ENCODE assay signal across 1 cellular context in the genomic region with DNA sequence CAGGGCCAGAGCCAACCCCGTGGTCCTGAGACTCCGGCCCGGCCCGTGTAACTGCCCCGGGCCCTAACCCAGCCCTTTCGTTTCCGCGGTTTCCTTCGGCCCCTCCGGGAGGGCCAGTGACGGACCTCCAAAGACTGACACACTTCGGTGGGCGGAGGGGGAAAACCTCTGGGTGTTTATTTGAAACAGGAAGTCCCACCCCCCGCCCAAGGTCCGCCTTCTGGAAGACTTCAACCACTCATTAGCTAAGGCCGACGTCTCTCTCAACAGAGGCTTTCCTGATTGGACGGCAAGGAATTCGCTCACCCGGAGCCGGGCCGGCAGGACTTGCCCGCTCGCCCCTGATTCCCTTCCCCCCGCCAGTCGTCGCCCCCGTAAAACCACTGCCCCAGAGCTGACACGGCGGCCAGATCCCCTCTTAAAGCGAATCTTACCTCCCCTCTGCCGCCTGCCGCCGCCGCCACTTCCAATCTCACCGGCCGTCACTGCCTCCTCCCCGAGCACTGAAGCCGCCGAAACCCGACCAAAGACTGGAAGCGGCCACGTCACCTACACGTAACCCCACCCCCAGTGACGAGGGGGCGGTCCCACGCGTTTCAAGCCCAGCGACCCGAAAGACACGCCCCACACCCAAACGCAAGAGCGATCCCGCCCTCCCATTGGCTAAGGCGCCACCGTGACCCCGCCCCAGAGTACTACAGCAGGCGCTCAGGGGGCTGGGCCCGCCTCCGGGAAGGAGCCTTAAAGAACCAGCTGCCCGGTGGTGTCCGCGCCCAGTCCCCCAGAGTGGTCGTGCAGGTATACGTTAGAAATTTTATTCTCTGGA.
TF ChIP-seq lines count a peak whose summit lies in the region.

A gene with protein sequence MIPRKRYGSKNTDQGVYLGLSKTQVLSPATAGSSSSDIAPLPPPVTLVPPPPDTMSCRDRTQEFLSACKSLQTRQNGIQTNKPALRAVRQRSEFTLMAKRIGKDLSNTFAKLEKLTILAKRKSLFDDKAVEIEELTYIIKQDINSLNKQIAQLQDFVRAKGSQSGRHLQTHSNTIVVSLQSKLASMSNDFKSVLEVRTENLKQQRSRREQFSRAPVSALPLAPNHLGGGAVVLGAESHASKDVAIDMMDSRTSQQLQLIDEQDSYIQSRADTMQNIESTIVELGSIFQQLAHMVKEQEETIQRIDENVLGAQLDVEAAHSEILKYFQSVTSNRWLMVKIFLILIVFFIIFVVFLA (minus strand): TSS at position 532 of the 826 bp plus-strand sequence. CDS start 808 bp downstream, outside the sequence.

TF ChIP-seq in HepG2, 621 proteins besides CTCF, POLR2A, EP300 and RAD21 (continued from another document and continues in another):
- TF ChIP-seq, protein P1, sequence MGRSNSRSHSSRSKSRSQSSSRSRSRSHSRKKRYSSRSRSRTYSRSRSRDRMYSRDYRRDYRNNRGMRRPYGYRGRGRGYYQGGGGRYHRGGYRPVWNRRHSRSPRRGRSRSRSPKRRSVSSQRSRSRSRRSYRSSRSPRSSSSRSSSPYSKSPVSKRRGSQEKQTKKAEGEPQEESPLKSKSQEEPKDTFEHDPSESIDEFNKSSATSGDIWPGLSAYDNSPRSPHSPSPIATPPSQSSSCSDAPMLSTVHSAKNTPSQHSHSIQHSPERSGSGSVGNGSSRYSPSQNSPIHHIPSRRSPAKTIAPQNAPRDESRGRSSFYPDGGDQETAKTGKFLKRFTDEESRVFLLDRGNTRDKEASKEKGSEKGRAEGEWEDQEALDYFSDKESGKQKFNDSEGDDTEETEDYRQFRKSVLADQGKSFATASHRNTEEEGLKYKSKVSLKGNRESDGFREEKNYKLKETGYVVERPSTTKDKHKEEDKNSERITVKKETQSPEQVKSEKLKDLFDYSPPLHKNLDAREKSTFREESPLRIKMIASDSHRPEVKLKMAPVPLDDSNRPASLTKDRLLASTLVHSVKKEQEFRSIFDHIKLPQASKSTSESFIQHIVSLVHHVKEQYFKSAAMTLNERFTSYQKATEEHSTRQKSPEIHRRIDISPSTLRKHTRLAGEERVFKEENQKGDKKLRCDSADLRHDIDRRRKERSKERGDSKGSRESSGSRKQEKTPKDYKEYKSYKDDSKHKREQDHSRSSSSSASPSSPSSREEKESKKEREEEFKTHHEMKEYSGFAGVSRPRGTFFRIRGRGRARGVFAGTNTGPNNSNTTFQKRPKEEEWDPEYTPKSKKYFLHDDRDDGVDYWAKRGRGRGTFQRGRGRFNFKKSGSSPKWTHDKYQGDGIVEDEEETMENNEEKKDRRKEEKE (IDR thresholded peaks at IDR 0.05), result no peak
- peak; percentile 69; the same call in 1 of the 2 replicates for TF ChIP-seq ZNF709 (CRISPR knock-in tag; IDR thresholded peaks at IDR 0.05)
- no peak; the same call in 1 of the 2 replicates for TF ChIP-seq HOXA5 (CRISPR knock-in tag; IDR thresholded peaks at IDR 0.05)
- peak; percentile 53 for TF ChIP-seq KMT2B (CRISPR knock-in tag; IDR thresholded peaks at IDR 0.05)
- no peak for TF ChIP-seq ZFP62 (CRISPR knock-in tag; IDR thresholded peaks at IDR 0.05)
- TF ChIP-seq, protein P2, sequence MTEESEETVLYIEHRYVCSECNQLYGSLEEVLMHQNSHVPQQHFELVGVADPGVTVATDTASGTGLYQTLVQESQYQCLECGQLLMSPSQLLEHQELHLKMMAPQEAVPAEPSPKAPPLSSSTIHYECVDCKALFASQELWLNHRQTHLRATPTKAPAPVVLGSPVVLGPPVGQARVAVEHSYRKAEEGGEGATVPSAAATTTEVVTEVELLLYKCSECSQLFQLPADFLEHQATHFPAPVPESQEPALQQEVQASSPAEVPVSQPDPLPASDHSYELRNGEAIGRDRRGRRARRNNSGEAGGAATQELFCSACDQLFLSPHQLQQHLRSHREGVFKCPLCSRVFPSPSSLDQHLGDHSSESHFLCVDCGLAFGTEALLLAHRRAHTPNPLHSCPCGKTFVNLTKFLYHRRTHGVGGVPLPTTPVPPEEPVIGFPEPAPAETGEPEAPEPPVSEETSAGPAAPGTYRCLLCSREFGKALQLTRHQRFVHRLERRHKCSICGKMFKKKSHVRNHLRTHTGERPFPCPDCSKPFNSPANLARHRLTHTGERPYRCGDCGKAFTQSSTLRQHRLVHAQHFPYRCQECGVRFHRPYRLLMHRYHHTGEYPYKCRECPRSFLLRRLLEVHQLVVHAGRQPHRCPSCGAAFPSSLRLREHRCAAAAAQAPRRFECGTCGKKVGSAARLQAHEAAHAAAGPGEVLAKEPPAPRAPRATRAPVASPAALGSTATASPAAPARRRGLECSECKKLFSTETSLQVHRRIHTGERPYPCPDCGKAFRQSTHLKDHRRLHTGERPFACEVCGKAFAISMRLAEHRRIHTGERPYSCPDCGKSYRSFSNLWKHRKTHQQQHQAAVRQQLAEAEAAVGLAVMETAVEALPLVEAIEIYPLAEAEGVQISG (CRISPR knock-in tag; IDR thresholded peaks at IDR 0.05), result peak; percentile 58; the same call in 1 of the 2 replicates
- peak; percentile 63; the same call in 1 of the 2 replicates for TF ChIP-seq IRF2 (CRISPR knock-in tag; IDR thresholded peaks at IDR 0.05)
- peak; percentile 64; the same call in 1 of the 2 replicates for TF ChIP-seq SIN3A (IDR thresholded peaks at IDR 0.05; ENCODE audit: borderline replicate concordance, low read depth, low read length)
- TF ChIP-seq, protein P3, sequence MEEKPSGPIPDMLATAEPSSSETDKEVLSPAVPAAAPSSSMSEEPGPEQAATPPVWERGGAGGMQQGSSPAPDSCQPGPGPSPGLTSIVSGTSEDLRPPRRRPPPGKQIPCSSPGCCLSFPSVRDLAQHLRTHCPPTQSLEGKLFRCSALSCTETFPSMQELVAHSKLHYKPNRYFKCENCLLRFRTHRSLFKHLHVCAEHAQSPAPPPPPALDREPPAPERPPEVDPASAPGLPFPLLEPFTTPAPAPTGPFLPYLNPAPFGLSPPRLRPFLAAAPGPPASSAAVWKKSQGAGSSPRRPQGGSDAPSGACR (CRISPR knock-in tag; IDR thresholded peaks at IDR 0.05), result peak; percentile 64; the same call in 1 of the 2 replicates
- TF ChIP-seq, protein P4, sequence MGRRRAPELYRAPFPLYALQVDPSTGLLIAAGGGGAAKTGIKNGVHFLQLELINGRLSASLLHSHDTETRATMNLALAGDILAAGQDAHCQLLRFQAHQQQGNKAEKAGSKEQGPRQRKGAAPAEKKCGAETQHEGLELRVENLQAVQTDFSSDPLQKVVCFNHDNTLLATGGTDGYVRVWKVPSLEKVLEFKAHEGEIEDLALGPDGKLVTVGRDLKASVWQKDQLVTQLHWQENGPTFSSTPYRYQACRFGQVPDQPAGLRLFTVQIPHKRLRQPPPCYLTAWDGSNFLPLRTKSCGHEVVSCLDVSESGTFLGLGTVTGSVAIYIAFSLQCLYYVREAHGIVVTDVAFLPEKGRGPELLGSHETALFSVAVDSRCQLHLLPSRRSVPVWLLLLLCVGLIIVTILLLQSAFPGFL (CRISPR knock-in tag; IDR thresholded peaks at IDR 0.05), result no peak
- no peak for TF ChIP-seq MIXL1 (CRISPR knock-in tag; IDR thresholded peaks at IDR 0.05)
- no peak; the same call in 1 of the 2 replicates for TF ChIP-seq ZNF788 (CRISPR knock-in tag; IDR thresholded peaks at IDR 0.05; ENCODE audit: borderline replicate concordance)
- peak; percentile 43; the same call in 1 of the 2 replicates for TF ChIP-seq ZNF317 (CRISPR knock-in tag; IDR thresholded peaks at IDR 0.05)
- TF ChIP-seq TMF1 (CRISPR knock-in tag; IDR thresholded peaks at IDR 0.05; ENCODE audit: low read depth), result no peak
- peak; percentile 13; the same call in 1 of the 2 replicates for TF ChIP-seq ZBTB21 (CRISPR knock-in tag; IDR thresholded peaks at IDR 0.05)
- TF ChIP-seq CBFB (CRISPR knock-in tag; IDR thresholded peaks at IDR 0.05), result no peak
- peak; percentile 59; the same call in 1 of the 2 replicates for TF ChIP-seq SAFB2 (CRISPR knock-in tag; IDR thresholded peaks at IDR 0.05; ENCODE audit: borderline replicate concordance, low read depth)
- TF ChIP-seq, protein P5, sequence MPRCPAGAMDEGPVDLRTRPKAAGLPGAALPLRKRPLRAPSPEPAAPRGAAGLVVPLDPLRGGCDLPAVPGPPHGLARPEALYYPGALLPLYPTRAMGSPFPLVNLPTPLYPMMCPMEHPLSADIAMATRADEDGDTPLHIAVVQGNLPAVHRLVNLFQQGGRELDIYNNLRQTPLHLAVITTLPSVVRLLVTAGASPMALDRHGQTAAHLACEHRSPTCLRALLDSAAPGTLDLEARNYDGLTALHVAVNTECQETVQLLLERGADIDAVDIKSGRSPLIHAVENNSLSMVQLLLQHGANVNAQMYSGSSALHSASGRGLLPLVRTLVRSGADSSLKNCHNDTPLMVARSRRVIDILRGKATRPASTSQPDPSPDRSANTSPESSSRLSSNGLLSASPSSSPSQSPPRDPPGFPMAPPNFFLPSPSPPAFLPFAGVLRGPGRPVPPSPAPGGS (CRISPR knock-in tag; IDR thresholded peaks at IDR 0.05), result peak; percentile 54; the same call in 1 of the 2 replicates
- TF ChIP-seq, protein P6, sequence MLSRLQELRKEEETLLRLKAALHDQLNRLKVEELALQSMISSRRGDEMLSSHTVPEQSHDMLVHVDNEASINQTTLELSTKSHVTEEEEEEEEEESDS (CRISPR knock-in tag; IDR thresholded peaks at IDR 0.05; ENCODE audit: borderline replicate concordance), result no peak
- no peak for TF ChIP-seq HMGA1 (CRISPR knock-in tag; conservative IDR thresholded peaks at IDR 0.05)
- TF ChIP-seq ZNF205 (CRISPR knock-in tag; IDR thresholded peaks at IDR 0.05), result peak; percentile 29; the same call in 1 of the 2 replicates
- TF ChIP-seq ZZZ3 (CRISPR knock-in tag; IDR thresholded peaks at IDR 0.05; ENCODE audit: borderline replicate concordance), result no peak
- TF ChIP-seq ZNF672 (CRISPR knock-in tag; IDR thresholded peaks at IDR 0.05), result no peak
- TF ChIP-seq ATM (IDR thresholded peaks at IDR 0.05; ENCODE audit: borderline replicate concordance), result no peak
- TF ChIP-seq SRY (CRISPR knock-in tag; IDR thresholded peaks at IDR 0.05), result no peak
- TF ChIP-seq, protein P7, sequence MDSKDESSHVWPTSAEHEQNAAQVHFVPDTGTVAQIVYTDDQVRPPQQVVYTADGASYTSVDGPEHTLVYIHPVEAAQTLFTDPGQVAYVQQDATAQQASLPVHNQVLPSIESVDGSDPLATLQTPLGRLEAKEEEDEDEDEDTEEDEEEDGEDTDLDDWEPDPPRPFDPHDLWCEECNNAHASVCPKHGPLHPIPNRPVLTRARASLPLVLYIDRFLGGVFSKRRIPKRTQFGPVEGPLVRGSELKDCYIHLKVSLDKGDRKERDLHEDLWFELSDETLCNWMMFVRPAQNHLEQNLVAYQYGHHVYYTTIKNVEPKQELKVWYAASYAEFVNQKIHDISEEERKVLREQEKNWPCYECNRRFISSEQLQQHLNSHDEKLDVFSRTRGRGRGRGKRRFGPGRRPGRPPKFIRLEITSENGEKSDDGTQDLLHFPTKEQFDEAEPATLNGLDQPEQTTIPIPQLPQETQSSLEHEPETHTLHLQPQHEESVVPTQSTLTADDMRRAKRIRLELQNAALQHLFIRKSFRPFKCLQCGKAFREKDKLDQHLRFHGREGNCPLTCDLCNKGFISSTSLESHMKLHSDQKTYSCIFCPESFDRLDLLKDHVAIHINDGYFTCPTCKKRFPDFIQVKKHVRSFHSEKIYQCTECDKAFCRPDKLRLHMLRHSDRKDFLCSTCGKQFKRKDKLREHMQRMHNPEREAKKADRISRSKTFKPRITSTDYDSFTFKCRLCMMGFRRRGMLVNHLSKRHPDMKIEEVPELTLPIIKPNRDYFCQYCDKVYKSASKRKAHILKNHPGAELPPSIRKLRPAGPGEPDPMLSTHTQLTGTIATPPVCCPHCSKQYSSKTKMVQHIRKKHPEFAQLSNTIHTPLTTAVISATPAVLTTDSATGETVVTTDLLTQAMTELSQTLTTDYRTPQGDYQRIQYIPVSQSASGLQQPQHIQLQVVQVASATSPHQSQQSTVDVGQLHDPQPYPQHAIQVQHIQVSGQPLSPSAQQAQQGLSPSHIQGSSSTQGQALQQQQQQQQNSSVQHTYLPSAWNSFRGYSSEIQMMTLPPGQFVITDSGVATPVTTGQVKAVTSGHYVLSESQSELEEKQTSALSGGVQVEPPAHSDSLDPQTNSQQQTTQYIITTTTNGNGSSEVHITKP (CRISPR knock-in tag; IDR thresholded peaks at IDR 0.05; ENCODE audit: low read depth), result peak; percentile 71; the same call in 1 of the 2 replicates
- TF ChIP-seq SMARCE1 (IDR thresholded peaks at IDR 0.05; ENCODE audit: borderline replicate concordance), result no peak
- TF ChIP-seq ZNF354B (CRISPR knock-in tag; IDR thresholded peaks at IDR 0.05), result no peak
- peak; percentile 28 for TF ChIP-seq AGO2 (optimal IDR thresholded peaks at IDR 0.05; ENCODE audit: low read depth, low read length)
- 0 out of 2 replicates have a peak, but pooled peaks have one; percentile 7 for TF ChIP-seq PHF21A (CRISPR knock-in tag; IDR thresholded peaks at IDR 0.05)
- TF ChIP-seq, protein P8, sequence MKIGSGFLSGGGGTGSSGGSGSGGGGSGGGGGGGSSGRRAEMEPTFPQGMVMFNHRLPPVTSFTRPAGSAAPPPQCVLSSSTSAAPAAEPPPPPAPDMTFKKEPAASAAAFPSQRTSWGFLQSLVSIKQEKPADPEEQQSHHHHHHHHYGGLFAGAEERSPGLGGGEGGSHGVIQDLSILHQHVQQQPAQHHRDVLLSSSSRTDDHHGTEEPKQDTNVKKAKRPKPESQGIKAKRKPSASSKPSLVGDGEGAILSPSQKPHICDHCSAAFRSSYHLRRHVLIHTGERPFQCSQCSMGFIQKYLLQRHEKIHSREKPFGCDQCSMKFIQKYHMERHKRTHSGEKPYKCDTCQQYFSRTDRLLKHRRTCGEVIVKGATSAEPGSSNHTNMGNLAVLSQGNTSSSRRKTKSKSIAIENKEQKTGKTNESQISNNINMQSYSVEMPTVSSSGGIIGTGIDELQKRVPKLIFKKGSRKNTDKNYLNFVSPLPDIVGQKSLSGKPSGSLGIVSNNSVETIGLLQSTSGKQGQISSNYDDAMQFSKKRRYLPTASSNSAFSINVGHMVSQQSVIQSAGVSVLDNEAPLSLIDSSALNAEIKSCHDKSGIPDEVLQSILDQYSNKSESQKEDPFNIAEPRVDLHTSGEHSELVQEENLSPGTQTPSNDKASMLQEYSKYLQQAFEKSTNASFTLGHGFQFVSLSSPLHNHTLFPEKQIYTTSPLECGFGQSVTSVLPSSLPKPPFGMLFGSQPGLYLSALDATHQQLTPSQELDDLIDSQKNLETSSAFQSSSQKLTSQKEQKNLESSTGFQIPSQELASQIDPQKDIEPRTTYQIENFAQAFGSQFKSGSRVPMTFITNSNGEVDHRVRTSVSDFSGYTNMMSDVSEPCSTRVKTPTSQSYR (CRISPR knock-in tag; IDR thresholded peaks at IDR 0.05; ENCODE audit: borderline replicate concordance), result peak; percentile 62; the same call in 1 of the 2 replicates
- peak; percentile 68; the same call in 1 of the 2 replicates for TF ChIP-seq ZNF724P (CRISPR knock-in tag; IDR thresholded peaks at IDR 0.05; ENCODE audit: borderline replicate concordance)
- TF ChIP-seq ZNF331 (CRISPR knock-in tag; IDR thresholded peaks at IDR 0.05), result peak; percentile 26; the same call in 1 of the 2 replicates
- peak; percentile 72 for TF ChIP-seq ASH2L (IDR thresholded peaks at IDR 0.05; ENCODE audit: insufficient read length, low read depth, low read length)
- no peak for TF ChIP-seq SOX13 (IDR thresholded peaks at IDR 0.05)
- TF ChIP-seq SOX13 (CRISPR knock-in tag; conservative IDR thresholded peaks at IDR 0.05 in 1 of 2, IDR thresholded peaks at IDR 0.05 in 1 of 2), result 0 out of 4 replicates have a peak, but pooled peaks of 1 of the 2 experiments have one; percentile 79
- TF ChIP-seq ZNF549 (CRISPR knock-in tag; IDR thresholded peaks at IDR 0.05), result no peak
- TF ChIP-seq KLF12 (CRISPR knock-in tag; IDR thresholded peaks at IDR 0.05; ENCODE audit: borderline replicate concordance), result no peak
- TF ChIP-seq NFYC (CRISPR knock-in tag; IDR thresholded peaks at IDR 0.05), result peak; percentile 84
- TF ChIP-seq ARHGAP35 (CRISPR knock-in tag; IDR thresholded peaks at IDR 0.05; ENCODE audit: borderline replicate concordance), result no peak
- TF ChIP-seq ZFP82 (CRISPR knock-in tag; IDR thresholded peaks at IDR 0.05; ENCODE audit: borderline replicate concordance), result no peak
- TF ChIP-seq ZNF12 (CRISPR knock-in tag; IDR thresholded peaks at IDR 0.05), result no peak
- TF ChIP-seq NCOA5 (CRISPR knock-in tag; IDR thresholded peaks at IDR 0.05), result no peak
- no peak for TF ChIP-seq BHLHE40 (IDR thresholded peaks at IDR 0.05; ENCODE audit: low read length)
